18 cellular contexts compared by ENCODE assay signal in genomic region chr3:187519428-187519890, GRCh38.
DNase-seq lines count a peak whose midpoint lies in the region; ATAC-seq, FAIRE-seq and TF ChIP-seq lines count a peak whose summit lies in the region.
"Had no signal": no experiment of that assay in that cellular context is flagged by ENCODE, and none has a peak within 500 bp of the region (broad histone marks: within the 10 kb centered on the region; RNA-seq: fewer than 3 reads in every experiment).

No MANE protein-coding gene starts in this region.

- BruUV-seq in K562 (replicated peaks; lab: Mats Ljungman, UMichigan), result no TSS peak

- no peak overlapping the region for H3K4ac ChIP-seq in mesenchymal stem cell (ENCODE audit: low read depth in 1 of 2, low read length in 2 of 2)

- no peak overlapping the region for H4K91ac ChIP-seq in mesenchymal stem cell (ENCODE audit: low read length)

- H3K27me3 ChIP-seq in K562 (ENCODE audit: control insufficient read depth in 2 of 2, insufficient read depth in 2 of 2, low read length in 2 of 2) (no peaks in the 10 kb centered on the region), mesenchymal stem cell (ENCODE audit: control insufficient read depth in 1 of 2, insufficient read depth in 1 of 2, low read length in 2 of 2) (no peaks in the 10 kb centered on the region)
- H3K27me3 ChIP-seq: BE2C, body of pancreas, SJCRH30, tibial nerve had no signal

- no peak for TF ChIP-seq CTCF in AG10803 (conservative IDR thresholded peaks at IDR 0.05; ENCODE audit: low read length)
- TF ChIP-seq CTCF in K562 (IDR thresholded peaks at IDR 0.05 in 2 of 3, conservative IDR thresholded peaks at IDR 0.05 in 1 of 3; ENCODE audit: insufficient read depth in 2 of 3, low read depth in 1 of 3, low read length in 3 of 3), result no peak

- no peak overlapping the region for H3K14ac ChIP-seq in mesenchymal stem cell (ENCODE audit: low read length in 2 of 2)

- H3K4me3 ChIP-seq in AG10803 (ENCODE audit: low read length) (no peak overlapping the region), K562 (no peak overlapping the region), mesenchymal stem cell (ENCODE audit: insufficient read depth in 1 of 2, low read depth in 1 of 2, low read length in 2 of 2) (no peak overlapping the region)
- H3K4me3 ChIP-seq: body of pancreas, SJCRH30, tibial nerve had no signal

- no peak overlapping the region for H3K23ac ChIP-seq in mesenchymal stem cell (ENCODE audit: low read length in 2 of 2)

- POLR2A ChIA-PET in K562 (lab: Yijun Ruan, JAX), result interaction anchor here (1.0 kb wide), 1 partner anchor 10 kb away, joined by 3 read pairs; no protein-coding TSS in a partner anchor

- H3K4me2 ChIP-seq in K562 (ENCODE audit: insufficient read depth, low read length), result no peak overlapping the region
- H3K4me2 ChIP-seq in mesenchymal stem cell (ENCODE audit: low read length, poor library complexity, severe bottlenecking), result no peak overlapping the region

- no peak for ATAC-seq in K562
- no peak for ATAC-seq in GM19452 (IDR thresholded peaks at IDR 0.05; ENCODE audit: unreplicated experiment)
- no peak for ATAC-seq in HG03521 (IDR thresholded peaks at IDR 0.05; ENCODE audit: unreplicated experiment)
- ATAC-seq: body of pancreas, left colon had no signal

- CTCF ChIA-PET in K562 (lab: Yijun Ruan, JAX; ENCODE audit: low intra/inter-chr PET ratio), result no interaction called here

- no peak overlapping the region for H4K8ac ChIP-seq in mesenchymal stem cell (ENCODE audit: low read length)

- TF ChIP-seq RAD21 in K562 (CRISPR knock-in tag; conservative IDR thresholded peaks at IDR 0.05 in 1 of 2, IDR thresholded peaks at IDR 0.05 in 1 of 2), result no peak

- no peaks in the 10 kb centered on the region for H3K79me1 ChIP-seq in mesenchymal stem cell (replicated peaks; ENCODE audit: low read length, poor library complexity, severe bottlenecking)

- no peak overlapping the region for H2BK12ac ChIP-seq in mesenchymal stem cell (ENCODE audit: low read length in 2 of 2)

- no peak for TF ChIP-seq EP300 in K562 (IDR thresholded peaks at IDR 0.05; ENCODE audit: low read length)

- H4K20me1 ChIP-seq in K562 (replicated peaks; ENCODE audit: control insufficient read depth, insufficient read depth, low read length), result no peaks in the 10 kb centered on the region

- H3K9ac ChIP-seq in K562 (ENCODE audit: insufficient read depth in 1 of 2, low read depth in 2 of 2, low read length in 2 of 2), result no peak overlapping the region
- no peak overlapping the region for H3K9ac ChIP-seq in mesenchymal stem cell (ENCODE audit: low read length)

- peak; percentile 78 for DNase-seq in AG10803 (ENCODE audit: low read depth)
- peak; percentile 16 for DNase-seq in HT1080 (ENCODE audit: low read depth)
- no peak for DNase-seq in K562 (ENCODE audit: extremely low read depth in 1 of 4, low spot score in 3 of 4)
- DNase-seq in mesenchymal stem cell, result no peak
- DNase-seq in activated naive CD4-positive, alpha-beta T cell (lab: John Stamatoyannopoulos, UW), result no peak
- no peak for DNase-seq in activated CD4-positive, alpha-beta T cell treated with anti-CD3 and anti-CD28 coated beads for 1 hour
- DNase-seq: activated CD4-positive, alpha-beta memory T cell treated with anti-CD3 and anti-CD28 coated beads for 36 hours; BE2C; body of pancreas; DMS79; effector CD8-positive, alpha-beta T cell; left colon; MV-4-11; SJCRH30 had no signal

- no peak for TF ChIP-seq POLR2A in K562 (conservative IDR thresholded peaks at IDR 0.05)

- no peaks in the 10 kb centered on the region for H3K9me1 ChIP-seq in K562 (ENCODE audit: control insufficient read depth, insufficient read depth, low read length)

- H3K4me1 ChIP-seq in K562 (replicated peaks in 1 of 2; ENCODE audit: control insufficient read depth in 2 of 2, insufficient read depth in 2 of 2, low read length in 2 of 2), result peaks cover 7 to 15% of the 10 kb centered on the region in 2 experiments
- peaks cover 5% of the 10 kb centered on the region for H3K4me1 ChIP-seq in mesenchymal stem cell (ENCODE audit: control insufficient read depth, insufficient read depth, low read depth, low read length)
- H3K4me1 ChIP-seq: BE2C, body of pancreas, SJCRH30, tibial nerve had no signal

- no peak for FAIRE-seq in K562 (lab: Jason Lieb, UNC)
- FAIRE-seq: frontal cortex had no signal

- no peak overlapping the region for H2AK5ac ChIP-seq in mesenchymal stem cell (ENCODE audit: low read length, severe bottlenecking)

- intact Hi-C loops in K562 (cut with micrococcal nuclease), result no loop called here

- no peak overlapping the region for H2BK15ac ChIP-seq in mesenchymal stem cell (ENCODE audit: low read depth, poor library complexity, severe bottlenecking)

- H3K36me3 ChIP-seq in K562 (ENCODE audit: control insufficient read depth, insufficient read depth, low read length), result no peaks in the 10 kb centered on the region
- no peaks in the 10 kb centered on the region for H3K36me3 ChIP-seq in mesenchymal stem cell (ENCODE audit: control insufficient read depth in 1 of 2, insufficient read depth in 2 of 2, low read depth in 1 of 2, low read length in 2 of 2)
- H3K36me3 ChIP-seq: BE2C, SJCRH30, tibial nerve had no signal

- H3K79me2 ChIP-seq in K562 (ENCODE audit: control insufficient read depth, insufficient read depth, low read length), result no peaks in the 10 kb centered on the region

- no peak overlapping the region for H3K27ac ChIP-seq in K562 (ENCODE audit: extremely low read depth, low read depth, low read length)
- H3K27ac ChIP-seq in mesenchymal stem cell (ENCODE audit: low read length, poor library complexity, severe bottlenecking), result peak overlapping the region; percentile 80
- H3K27ac ChIP-seq: body of pancreas, SJCRH30, tibial nerve had no signal

- no peak overlapping the region for H3K18ac ChIP-seq in mesenchymal stem cell (ENCODE audit: low read depth in 1 of 2, low read length in 2 of 2)

- 55% methylated on average over 9 of the region's 9 CpGs for WGBS in K562 (ENCODE audit: insufficient coverage, low coverage, missing lambda C conversion rate)
- 74% methylated on average over 9 of the region's 9 CpGs for WGBS in mesenchymal stem cell

- in situ Hi-C loops in K562 (cut with MboI), result no loop called here

- no peak overlapping the region for H2BK5ac ChIP-seq in mesenchymal stem cell (ENCODE audit: low read depth, low read length, poor library complexity, severe bottlenecking)

- H3K9me3 ChIP-seq in K562 (replicated peaks; ENCODE audit: control insufficient read depth, insufficient read depth, low read depth, low read length) (no peaks in the 10 kb centered on the region), mesenchymal stem cell (ENCODE audit: control insufficient read depth, low read length) (no peaks in the 10 kb centered on the region)
- H3K9me3 ChIP-seq: BE2C, body of pancreas, SJCRH30, tibial nerve had no signal

- no peak overlapping the region for H2BK120ac ChIP-seq in mesenchymal stem cell (ENCODE audit: low read depth, low read length)

- H2AFZ ChIP-seq in K562 (ENCODE audit: low read depth, low read length) (peak overlapping the region; percentile 34), mesenchymal stem cell (ENCODE audit: low read depth, low read length) (no peak overlapping the region)

TF ChIP-seq in K562, 482 proteins besides CTCF, POLR2A, EP300 and RAD21:
- TF ChIP-seq E2F3 (CRISPR knock-in tag; IDR thresholded peaks at IDR 0.05) (no peak), ZNF316 (IDR thresholded peaks at IDR 0.05) (peak; percentile 72), ATF7 (IDR thresholded peaks at IDR 0.05) (no peak), C11orf30 (IDR thresholded peaks at IDR 0.05; ENCODE audit: low read depth) (peak; percentile 76; the same call in 1 of the 2 replicates), HDAC6 (IDR thresholded peaks at IDR 0.05; ENCODE audit: low read depth, low read length) (no peak), MAFF (IDR thresholded peaks at IDR 0.05; ENCODE audit: low read length) (peak; percentile 51; the same call in 1 of the 2 replicates)
TF ChIP-seq in K562: peak in this region for 3.

Comparison
In these comparisons a context has a peak if more than half of its experiments do, and no peak if none do; other contexts are left out.
1. DNase-seq: peak in AG10803 (single experiment) and HT1080 (single experiment); none in K562 (0 of 4), mesenchymal stem cell (single experiment), activated naive CD4-positive, alpha-beta T cell (0 of 4) and activated CD4-positive, alpha-beta T cell treated with anti-CD3 and anti-CD28 coated beads for 1 hour (single experiment).